In the genomic region with DNA sequence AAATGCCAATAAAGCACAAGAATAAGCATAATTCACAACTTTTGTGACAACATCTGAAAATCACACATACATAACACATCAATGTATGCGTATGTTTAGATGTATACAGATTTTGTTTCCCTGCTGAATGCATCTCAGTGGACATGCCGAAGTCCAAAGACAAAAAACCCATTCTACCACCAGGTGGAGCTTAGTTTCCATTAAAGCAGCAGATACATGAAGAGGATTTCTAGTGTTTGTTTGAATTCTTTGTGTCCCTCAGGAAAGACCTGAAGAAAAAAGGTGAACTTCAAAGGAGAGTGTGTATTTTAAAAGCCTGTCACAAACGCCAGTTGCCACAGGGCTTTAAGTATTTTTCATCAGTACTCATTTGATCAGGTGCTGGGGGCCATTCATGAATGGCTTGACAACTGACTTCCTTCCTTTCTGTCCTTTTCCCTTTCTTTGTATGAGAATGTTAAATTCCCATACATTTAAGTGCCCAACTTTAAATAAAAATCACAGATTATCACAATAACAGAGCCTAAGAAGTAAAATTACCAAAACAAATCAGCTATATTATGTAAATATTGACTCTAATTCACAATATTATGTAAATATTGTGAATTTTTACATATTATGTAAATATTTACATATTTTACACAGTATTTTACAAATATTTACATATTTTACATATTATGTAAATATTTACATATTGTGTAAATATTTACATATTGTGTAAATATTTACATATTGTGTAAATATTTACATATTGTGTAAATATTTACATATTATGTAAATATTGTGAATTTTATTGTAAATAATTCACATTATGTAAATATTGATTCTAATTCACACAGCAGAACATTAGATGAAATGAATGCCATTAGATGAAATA, we compare ENCODE assay signal across 8 cellular contexts.
DNase-seq lines count a peak whose midpoint lies in the region; TF ChIP-seq lines count a peak whose summit lies in the region.

No MANE protein-coding gene starts in this region.

- no peak for TF ChIP-seq EP300 in esophagus muscularis mucosa (IDR thresholded peaks at IDR 0.05)

- H3K27ac Mint-ChIP-seq in HFFc6 (no peak overlapping the region), neural crest cell (ENCODE audit: unreplicated experiment) (no peak overlapping the region)

- no peaks in the 10 kb centered on the region for H3K9me3 Mint-ChIP-seq in HFFc6
- H3K9me3 Mint-ChIP-seq in neural crest cell: peaks cover 2% of the 10 kb centered on the region

- DNase-seq in A172 (ENCODE audit: low spot score): peak; percentile 62
- peak; percentile 16 for DNase-seq in GM10248 (ENCODE audit: extremely low spot score)
- peak; percentile 52 for DNase-seq in HFFc6
- peak; percentile 80 for DNase-seq in NCI-H1092 (lab: John Stamatoyannopoulos, UW)
- DNase-seq in SHP77 treated with DMSO at 0.1 percent for 48 hours (lab: John Stamatoyannopoulos, UW): peak; percentile 73
- no peak for DNase-seq in esophagus muscularis mucosa (ENCODE audit: extremely low spot score)
- peak; percentile 47 for DNase-seq in neural crest cell (ENCODE audit: low read depth, low spot score)
- no peak for DNase-seq in activated effector memory CD4-positive, alpha-beta T cell treated with Interleukin-2 at 50 U/mL for 16 hours

- intact Hi-C loops in esophagus muscularis mucosa (cut with DNase I): loop anchor here (5.0 to 10.0 kb wide), 3 partner anchors 336 to 771 kb away; no protein-coding TSS in a partner anchor

- H3K4me1 ChIP-seq in esophagus muscularis mucosa: peaks cover 0 to 5% (median 0%) of the 10 kb centered on the region in 4 donors

- H3K36me3 ChIP-seq in esophagus muscularis mucosa: no peaks in the 10 kb centered on the region

- WGBS in esophagus muscularis mucosa: 24% methylated on average over 3 of the region's 3 CpGs

- H3K4me3 Mint-ChIP-seq in HFFc6: no peak overlapping the region
- H3K4me3 Mint-ChIP-seq in neural crest cell: no peak overlapping the region

- no peaks in the 10 kb centered on the region for H3K9me3 ChIP-seq in esophagus muscularis mucosa

- POLR2A ChIA-PET in GM10248 (lab: Yijun Ruan, JAX): no interaction called here

- no peaks in the 10 kb centered on the region for H3K36me3 Mint-ChIP-seq in HFFc6 (ENCODE audit: low read depth)
- peaks cover 2% of the 10 kb centered on the region for H3K36me3 Mint-ChIP-seq in neural crest cell (ENCODE audit: low read depth)

- no peak overlapping the region for H3K4me3 ChIP-seq in esophagus muscularis mucosa

- H3K4me1 Mint-ChIP-seq in HFFc6 (ENCODE audit: low read depth): peaks cover 10% of the 10 kb centered on the region; the same call in 1 of the 2 replicates
- peaks cover 6% of the 10 kb centered on the region for H3K4me1 Mint-ChIP-seq in neural crest cell

- TF ChIP-seq POLR2A in esophagus muscularis mucosa (IDR thresholded peaks at IDR 0.05; ENCODE audit: low read depth): no peak

- TF ChIP-seq CTCF in GM10248 (IDR thresholded peaks at IDR 0.05; ENCODE audit: control extremely low read depth, extremely low read depth, low read depth, missing control alignments) (peak; percentile 56), HFFc6 (IDR thresholded peaks at IDR 0.05) (peak; percentile 90), esophagus muscularis mucosa (IDR thresholded peaks at IDR 0.05) (peak; percentile 60 to 71 (median 65)), neural crest cell (conservative IDR thresholded peaks at IDR 0.05) (peak; percentile 84)

- no peaks in the 10 kb centered on the region for H3K27me3 ChIP-seq in esophagus muscularis mucosa

- H3K27ac ChIP-seq in esophagus muscularis mucosa (replicated peaks in 1 of 4): no peak overlapping the region

- H3K27me3 Mint-ChIP-seq in HFFc6 (ENCODE audit: insufficient read depth): no peaks in the 10 kb centered on the region; the same call in 1 of the 2 replicates
- H3K27me3 Mint-ChIP-seq in neural crest cell (ENCODE audit: low read depth): no peaks in the 10 kb centered on the region

- CTCF ChIA-PET in GM10248 (lab: Yijun Ruan, JAX): interaction anchor here (0.9 to 4.1 kb wide), 9 partner anchors 11 to 487 kb away, joined by 3 to 56 read pairs (median 4); no protein-coding TSS in a partner anchor

Comparison
In these comparisons a context has a peak if more than half of its experiments do, and no peak if none do; other contexts are left out.
1. DNase-seq: peak in A172 (single experiment), GM10248 (single experiment), HFFc6 (single experiment), NCI-H1092 (single experiment), SHP77 treated with DMSO at 0.1 percent for 48 hours (single experiment) and neural crest cell (single experiment); none in esophagus muscularis mucosa (single experiment) and activated effector memory CD4-positive, alpha-beta T cell treated with Interleukin-2 at 50 U/mL for 16 hours (single experiment).
2. Peak in every context shown above with its lines, with median percentiles within 50 percentile points of each other: CTCF ChIP-seq.